25 cellular contexts compared by ENCODE assay signal in genomic region chr2:149858214-149858613, GRCh38.
DNase-seq lines count a peak whose midpoint lies in the region; ATAC-seq and TF ChIP-seq lines count a peak whose summit lies in the region.
"Had no signal": no experiment of that assay in that cellular context is flagged by ENCODE, and none has a peak within 500 bp of the region (broad histone marks: within the 10 kb centered on the region; RNA-seq: fewer than 3 reads in every experiment).

No MANE protein-coding gene starts in this region.

- H3K4me1 ChIP-seq in left ventricle myocardium inferior (peaks cover 17% of the 10 kb centered on the region), right cardiac atrium (ENCODE audit: control insufficient read depth, insufficient read depth, low read length) (no peaks in the 10 kb centered on the region), adrenal gland (replicated peaks in 1 of 2) (no peaks in the 10 kb centered on the region)

- no peaks in the 10 kb centered on the region for H3K27me3 Mint-ChIP-seq in chondrocyte (ENCODE audit: low read depth)
- H3K27me3 Mint-ChIP-seq: CD4-positive, alpha-beta T cell had no signal

- DNase-seq in left ventricle myocardium inferior (no peak), right cardiac atrium (no peak), chondrocyte (ENCODE audit: low spot score) (no peak), iris pigment epithelial cell (ENCODE audit: low read depth) (peak; percentile 31), T-helper 1 cell (no peak), adrenal gland (no peak)
- DNase-seq in activated CD4-positive, CD25-positive, alpha-beta regulatory T cell treated with anti-CD3 and anti-CD28 coated beads, Interleukin-2, amount 50 U/mL, for 72 hours: no peak
- DNase-seq: activated CD4-positive, alpha-beta T cell treated with anti-CD3 and anti-CD28 coated beads, Interleukin-2, amount 50 U/mL, for 48 hours; activated gamma-delta T cell treated with Interleukin-2 at 50 U/mL for 16 hours; activated T-cell treated with anti-CD3 and anti-CD28 coated beads for 4 hours; CD4-positive, alpha-beta T cell; DMS 273 treated with DMSO at 0.1 percent for 48 hours; H9; head of caudate nucleus; NCI-H1930; NCI-H345; PC-9; SIG-M5; stimulated activated CD4-positive, alpha-beta T cell treated with anti-CD3 and anti-CD28 coated beads, Interleukin-12 subunit alpha, Interleukin-12 subunit beta, amount 100 ng/mL, for 4 hours; upper lobe of left lung had no signal

- H3K27ac Mint-ChIP-seq in chondrocyte (ENCODE audit: unreplicated experiment): peak overlapping the region; percentile 62
- H3K27ac Mint-ChIP-seq: CD4-positive, alpha-beta T cell; H9; T-helper 2 cell treated with Interferon-gamma antibody and Interleukin-4, amounts not matched to agents 5 μg/mL and 100 μg/mL, for 36 hours; WTC11 had no signal

- no peaks in the 10 kb centered on the region for H3K27me3 ChIP-seq in left ventricle myocardium inferior (ENCODE audit: low read depth)
- H3K27me3 ChIP-seq in right cardiac atrium (ENCODE audit: control insufficient read depth, insufficient read depth): no peaks in the 10 kb centered on the region
- H3K27me3 ChIP-seq in adrenal gland: no peaks in the 10 kb centered on the region
- H3K27me3 ChIP-seq: neutrophil, upper lobe of left lung had no signal

- intact Hi-C loops in left ventricle myocardium inferior (cut with micrococcal nuclease) (no loop called here), right cardiac atrium (cut with DNase I) (no loop called here), adrenal gland (cut with DNase I) (no loop called here)

- ATAC-seq in right cardiac atrium: no peak
- no peak for ATAC-seq in GM19328 (IDR thresholded peaks at IDR 0.05; ENCODE audit: unreplicated experiment)
- ATAC-seq: left lobe of liver, WTC11 had no signal

- TF ChIP-seq CTCF in left ventricle myocardium inferior (IDR thresholded peaks at IDR 0.05; ENCODE audit: borderline replicate concordance) (no peak), chondrocyte (IDR thresholded peaks at IDR 0.05) (peak; percentile 23), adrenal gland (IDR thresholded peaks at IDR 0.05) (no peak)

- H3K4me1 Mint-ChIP-seq in chondrocyte (ENCODE audit: low read depth): peaks cover 37% of the 10 kb centered on the region
- H3K4me1 Mint-ChIP-seq: H9 had no signal

- peaks cover 5% of the 10 kb centered on the region for H3K9me3 Mint-ChIP-seq in chondrocyte (ENCODE audit: low read depth)

- H3K36me3 ChIP-seq in left ventricle myocardium inferior: no peaks in the 10 kb centered on the region
- H3K36me3 ChIP-seq in adrenal gland (replicated peaks in 1 of 2): no peaks in the 10 kb centered on the region
- H3K36me3 ChIP-seq: neutrophil, upper lobe of left lung had no signal

- H3K4me3 Mint-ChIP-seq in chondrocyte (ENCODE audit: unreplicated experiment): no peak overlapping the region
- H3K4me3 Mint-ChIP-seq: CD4-positive, alpha-beta T cell; H9; T-helper 2 cell treated with Interferon-gamma antibody and Interleukin-4, amounts not matched to agents 5 μg/mL and 100 μg/mL, for 36 hours; WTC11 had no signal

- no peak for TF ChIP-seq POLR2A in adrenal gland (IDR thresholded peaks at IDR 0.05)

- H3K9me3 ChIP-seq in left ventricle myocardium inferior (replicated peaks) (peaks cover 9% of the 10 kb centered on the region), right cardiac atrium (ENCODE audit: control insufficient read depth, low read length) (no peaks in the 10 kb centered on the region), adrenal gland (replicated peaks in 1 of 3) (no peaks in the 10 kb centered on the region)
- H3K9me3 ChIP-seq: neutrophil, upper lobe of left lung had no signal

- H3K4me3 ChIP-seq in left ventricle myocardium inferior: no peak overlapping the region
- H3K4me3 ChIP-seq in right cardiac atrium (ENCODE audit: low read length): no peak overlapping the region
- no peak overlapping the region for H3K4me3 ChIP-seq in adrenal gland
- H3K4me3 ChIP-seq: PC-9, upper lobe of left lung had no signal

- H3K27ac ChIP-seq in left ventricle myocardium inferior (replicated peaks) (peak overlapping the region; percentile 22), right cardiac atrium (ENCODE audit: low read length) (no peak overlapping the region), adrenal gland (peak overlapping the region in 1 of 5 donors; percentile 8)
- H3K27ac ChIP-seq: neutrophil, PC-9 had no signal

- H3K36me3 Mint-ChIP-seq in chondrocyte (ENCODE audit: low read depth): peaks cover under 1% of the 10 kb centered on the region
